In genomic region chr3:32436816-32437189, GRCh38 we compare ENCODE assay signal across 15 cellular contexts. TPM values are rescaled to one million over a fixed set of nuclear protein-coding genes. Genes with fewer than 3 reads are reported as not detected.
A peak's percentile ranks its signal among the peaks of the same experiment; 100 is the strongest.
DNase-seq lines count a peak whose midpoint lies in the region; ATAC-seq and TF ChIP-seq lines count a peak whose summit lies in the region.
"Had no signal": no experiment of that assay in that cellular context is flagged by ENCODE, and none has a peak within 500 bp of the region (broad histone marks: within the 10 kb centered on the region; RNA-seq: fewer than 3 reads in every experiment).

No MANE protein-coding gene starts in this region.

- peaks cover 0 to 2% (median 0%) of the 10 kb centered on the region in 7 donors for H3K9me3 Mint-ChIP-seq in CD4-positive, CD25-positive, alpha-beta regulatory T cell
- no peaks in the 10 kb centered on the region for H3K9me3 Mint-ChIP-seq in activated B cell treated with CpG ODN at 0.5 μM for 24 hours

- no peak for DNase-seq in CD4-positive, CD25-positive, alpha-beta regulatory T cell
- no peak for DNase-seq in activated B cell treated with CpG ODN at 0.5 μM for 24 hours
- DNase-seq in activated effector memory CD4-positive, alpha-beta T cell treated with Interleukin-2 at 50 U/mL for 16 hours, result no peak
- no peak for DNase-seq in HUDEP-2 (lab: John Stamatoyannopoulos, UW; ENCODE audit: unreplicated experiment in 76 of 76)
- DNase-seq in right atrium auricular region (ENCODE audit: low spot score), result no peak
- DNase-seq: activated T-cell treated with anti-CD3 and anti-CD28 coated beads, Interleukin-2, amount 50 U/mL, for 48 hours; BE2C; foreskin fibroblast; NCI-H1694 treated with DMSO at 0.1 percent for 48 hours; stimulated activated CD4-positive, alpha-beta T cell treated with anti-CD3 and anti-CD28 coated beads, Interleukin-12 subunit alpha, Interleukin-12 subunit beta, amount 100 ng/mL, for 4 hours; stomach had no signal

- H3K4me1 ChIP-seq in CD4-positive, CD25-positive, alpha-beta regulatory T cell (ENCODE audit: control insufficient read depth, insufficient read depth, low read length, poor library complexity, severe bottlenecking), result peaks cover 70% of the 10 kb centered on the region
- H3K4me1 ChIP-seq in right atrium auricular region, result peaks cover 0 to 19% of the 10 kb centered on the region in 2 donors
- H3K4me1 ChIP-seq: BE2C had no signal

- H3K36me3 ChIP-seq in CD4-positive, CD25-positive, alpha-beta regulatory T cell (ENCODE audit: control insufficient read depth, insufficient read depth, low read length), result peaks cover 4% of the 10 kb centered on the region
- no peaks in the 10 kb centered on the region for H3K36me3 ChIP-seq in right atrium auricular region
- H3K36me3 ChIP-seq: BE2C, neutrophil had no signal

- no peaks in the 10 kb centered on the region for H3K27me3 ChIP-seq in CD4-positive, CD25-positive, alpha-beta regulatory T cell (ENCODE audit: control insufficient read depth, insufficient read depth, low read length)
- H3K27me3 ChIP-seq in right atrium auricular region, result no peaks in the 10 kb centered on the region
- H3K27me3 ChIP-seq: BE2C, neutrophil, stomach had no signal

- H3K4me1 Mint-ChIP-seq in CD4-positive, CD25-positive, alpha-beta regulatory T cell, result peaks cover 28 to 94% (median 71%) of the 10 kb centered on the region in 4 donors
- H3K4me1 Mint-ChIP-seq in activated B cell treated with CpG ODN at 0.5 μM for 24 hours, result peaks cover 96% of the 10 kb centered on the region

- CTCF ChIA-PET in activated B cell treated with CpG ODN at 0.5 μM for 24 hours (lab: Charles Lee), result interaction anchor here (0.7 to 8.6 kb wide), 5 partner anchors 8 to 39 kb away, joined by 3 to 65 read pairs (median 3); no protein-coding TSS in a partner anchor

- H3K9me3 ChIP-seq in CD4-positive, CD25-positive, alpha-beta regulatory T cell (ENCODE audit: control insufficient read depth in 2 of 2, low read length in 2 of 2), result no peaks in the 10 kb centered on the region
- no peaks in the 10 kb centered on the region for H3K9me3 ChIP-seq in right atrium auricular region
- H3K9me3 ChIP-seq: BE2C, neutrophil, stomach had no signal

- peak overlapping the region; percentile 71 to 95 (median 74) for H3K27ac Mint-ChIP-seq in CD4-positive, CD25-positive, alpha-beta regulatory T cell
- H3K27ac Mint-ChIP-seq in activated B cell treated with CpG ODN at 0.5 μM for 24 hours, result peak overlapping the region; percentile 94

- no peak overlapping the region for H3K4me3 ChIP-seq in CD4-positive, CD25-positive, alpha-beta regulatory T cell (ENCODE audit: low read depth, low read length)
- H3K4me3 ChIP-seq in right atrium auricular region, result no peak overlapping the region
- H3K4me3 ChIP-seq: stomach had no signal

- intact Hi-C loops in activated B cell treated with CpG ODN at 0.5 μM for 24 hours (cut with micrococcal nuclease), result loop anchor here (5.0 to 10.0 kb wide), 3 partner anchors 135 to 1792 kb away; partner anchors contain the start of gene DYNC1LI1

- H3K4me3 Mint-ChIP-seq in CD4-positive, CD25-positive, alpha-beta regulatory T cell, result peak overlapping the region in 3 of 4 donors; percentile 36 to 71 (median 59)
- H3K4me3 Mint-ChIP-seq in activated B cell treated with CpG ODN at 0.5 μM for 24 hours, result peak overlapping the region; percentile 33

- TF ChIP-seq CTCF in activated B cell treated with CpG ODN at 0.5 μM for 24 hours (IDR thresholded peaks at IDR 0.05) (no peak), right atrium auricular region (IDR thresholded peaks at IDR 0.05) (no peak)

- POLR2A ChIA-PET in activated B cell treated with CpG ODN at 0.5 μM for 24 hours (lab: Charles Lee), result interaction anchor here (0.9 to 8.5 kb wide), 9 partner anchors 13 to 65 kb away, joined by 3 to 272 read pairs (median 5); partner anchors contain the start of gene CMTM7

- no peaks in the 10 kb centered on the region for H3K27me3 Mint-ChIP-seq in CD4-positive, CD25-positive, alpha-beta regulatory T cell
- no peaks in the 10 kb centered on the region for H3K27me3 Mint-ChIP-seq in activated B cell treated with CpG ODN at 0.5 μM for 24 hours

- H3K36me3 Mint-ChIP-seq in CD4-positive, CD25-positive, alpha-beta regulatory T cell, result peaks cover 2% of the 10 kb centered on the region
- peaks cover 9% of the 10 kb centered on the region for H3K36me3 Mint-ChIP-seq in activated B cell treated with CpG ODN at 0.5 μM for 24 hours (ENCODE audit: low read depth)

- H3K27ac ChIP-seq in CD4-positive, CD25-positive, alpha-beta regulatory T cell (ENCODE audit: insufficient read depth, low read length, poor library complexity, severe bottlenecking), result peak overlapping the region; percentile 66
- no peak overlapping the region for H3K27ac ChIP-seq in right atrium auricular region
- H3K27ac ChIP-seq: stomach had no signal

- ATAC-seq in CD4-positive, CD25-positive, alpha-beta regulatory T cell (ENCODE audit: low read depth in 2 of 2), result no peak
- peak; percentile 47 for ATAC-seq in GM18909 (IDR thresholded peaks at IDR 0.05; ENCODE audit: poor library complexity, unreplicated experiment)
- ATAC-seq in HG02943 (IDR thresholded peaks at IDR 0.05; ENCODE audit: low read depth, unreplicated experiment), result peak; percentile 32
- ATAC-seq in activated B cell treated with CpG ODN at 0.5 μM for 24 hours (ENCODE audit: low read depth), result peak; percentile 33
- no peak for ATAC-seq in GM21515 (IDR thresholded peaks at IDR 0.05; ENCODE audit: unreplicated experiment)

RNA-seq across cellular contexts. Expression of gene CMTM7, which starts 45.1 kb away (rescaled TPM):
- 77.3 TPM for total RNA-seq in CD4-positive, CD25-positive, alpha-beta regulatory T cell
- 100 to 1,000 TPM; 141 to 231 (median 171) TPM for polyA plus RNA-seq in CD4-positive, CD25-positive, alpha-beta regulatory T cell
- total RNA-seq in activated B cell treated with CpG ODN at 0.5 μM for 24 hours, result 70.5 and 82.1 TPM in 2 replicates
- 10 to 100 TPM in 1 of 2 donors, 1 to 10 TPM in 1; 8.2 to 10.5 TPM for total RNA-seq in right atrium auricular region

Comparison
In these comparisons a context has a peak if more than half of its experiments do, and no peak if none do; other contexts are left out.
1. ATAC-seq: peak in GM18909 (single experiment), HG02943 (single experiment) and activated B cell treated with CpG ODN at 0.5 μM for 24 hours (single experiment); none in CD4-positive, CD25-positive, alpha-beta regulatory T cell (0 of 2) and GM21515 (single experiment).